9 cellular contexts compared by ENCODE assay signal in genomic region chr18:46199515-46200147, GRCh38.
DNase-seq lines count a peak whose midpoint lies in the region; ATAC-seq and TF ChIP-seq lines count a peak whose summit lies in the region.
"Had no signal": no experiment of that assay in that cellular context is flagged by ENCODE, and none has a peak within 500 bp of the region (broad histone marks: within the 10 kb centered on the region; RNA-seq: fewer than 3 reads in every experiment).

No MANE protein-coding gene starts in this region.

- intact Hi-C loops in heart left ventricle (cut with DNase I), result no loop called here

- 80 to 88% (median 84%) methylated on average over 8 of the region's 8 CpGs for WGBS in heart left ventricle, 4 donors

- H3K4me1 ChIP-seq in RWPE2 (ENCODE audit: insufficient read depth, poor library complexity, severe bottlenecking) (peaks cover 9% of the 10 kb centered on the region), fibroblast of lung (ENCODE audit: control insufficient read depth, extremely low read depth, insufficient read depth, low read length) (no peaks in the 10 kb centered on the region), heart left ventricle (peaks cover 0 to 45% (median 16%) of the 10 kb centered on the region in 12 donors)

- ATAC-seq in RWPE2 (ENCODE audit: low read depth) (peak; percentile 87), heart left ventricle (no peak)

- peaks cover 77% of the 10 kb centered on the region for H3K4me1 Mint-ChIP-seq in activated naive CD4-positive, alpha-beta T cell treated with anti-CD3 and anti-CD28 coated beads, Interleukin-2, amount 50 U/mL, for 24 hours
- H3K4me1 Mint-ChIP-seq in type B pancreatic cell (ENCODE audit: unreplicated experiment), result no peaks in the 10 kb centered on the region

- H3K9me3 Mint-ChIP-seq in activated naive CD4-positive, alpha-beta T cell treated with anti-CD3 and anti-CD28 coated beads, Interleukin-2, amount 50 U/mL, for 24 hours, result no peaks in the 10 kb centered on the region
- H3K9me3 Mint-ChIP-seq in type B pancreatic cell, result peaks cover 4% of the 10 kb centered on the region
- H3K9me3 Mint-ChIP-seq: IgD-negative memory B cell had no signal

- peak overlapping the region; percentile 4 for H3K4me2 ChIP-seq in fibroblast of lung (ENCODE audit: extremely low read depth, insufficient read depth, low read length)

- H3K9me3 ChIP-seq in RWPE2 (ENCODE audit: severe bottlenecking), result no peaks in the 10 kb centered on the region
- H3K9me3 ChIP-seq in fibroblast of lung (ENCODE audit: control insufficient read depth, insufficient read depth, low read depth, low read length), result no peaks in the 10 kb centered on the region
- no peaks in the 10 kb centered on the region for H3K9me3 ChIP-seq in heart left ventricle

- peaks cover 11% of the 10 kb centered on the region for H3K36me3 Mint-ChIP-seq in activated naive CD4-positive, alpha-beta T cell treated with anti-CD3 and anti-CD28 coated beads, Interleukin-2, amount 50 U/mL, for 24 hours
- peaks cover 5% of the 10 kb centered on the region for H3K36me3 Mint-ChIP-seq in type B pancreatic cell
- H3K36me3 Mint-ChIP-seq: IgD-negative memory B cell had no signal

- H3K27ac ChIP-seq in RWPE2 (ENCODE audit: poor library complexity, severe bottlenecking), result no peak overlapping the region
- no peak overlapping the region for H3K27ac ChIP-seq in fibroblast of lung (ENCODE audit: insufficient read depth, low read length)
- H3K27ac ChIP-seq in heart left ventricle, result no peak overlapping the region

- H3K27me3 ChIP-seq in RWPE2 (ENCODE audit: insufficient read depth, poor library complexity, severe bottlenecking) (no peaks in the 10 kb centered on the region), fibroblast of lung (ENCODE audit: control insufficient read depth, insufficient read depth, low read length) (no peaks in the 10 kb centered on the region), heart left ventricle (no peaks in the 10 kb centered on the region)

- no peaks in the 10 kb centered on the region for H3K27me3 Mint-ChIP-seq in activated naive CD4-positive, alpha-beta T cell treated with anti-CD3 and anti-CD28 coated beads, Interleukin-2, amount 50 U/mL, for 24 hours
- H3K27me3 Mint-ChIP-seq in type B pancreatic cell, result no peaks in the 10 kb centered on the region
- H3K27me3 Mint-ChIP-seq: IgD-negative memory B cell had no signal

- H3K79me2 ChIP-seq in fibroblast of lung (ENCODE audit: control insufficient read depth, insufficient read depth, low read length), result peaks cover 33% of the 10 kb centered on the region

- DNase-seq in activated naive CD4-positive, alpha-beta T cell treated with anti-CD3 and anti-CD28 coated beads, Interleukin-2, amount 50 U/mL, for 16 hours, result no peak
- no peak for DNase-seq in RWPE2 (ENCODE audit: low spot score)
- DNase-seq in fibroblast of lung (ENCODE audit: low read depth in 2 of 2), result peak; percentile 68 to 69
- DNase-seq in type B pancreatic cell (ENCODE audit: extremely low spot score, unreplicated experiment), result no peak
- DNase-seq in heart left ventricle, result no peak
- no peak for DNase-seq in NOMO-1 (lab: John Stamatoyannopoulos, UW; ENCODE audit: unreplicated experiment in 2 of 2)
- DNase-seq in NCI-H1930 (lab: John Stamatoyannopoulos, UW), result no peak

- TF ChIP-seq CTCF in RWPE2 (IDR thresholded peaks at IDR 0.05; ENCODE audit: poor library complexity, severe bottlenecking) (no peak), fibroblast of lung (conservative IDR thresholded peaks at IDR 0.05 in 1 of 2, IDR thresholded peaks at IDR 0.05 in 1 of 2; ENCODE audit: low read depth in 1 of 2, low read length in 2 of 2) (no peak), type B pancreatic cell (conservative IDR thresholded peaks at IDR 0.05) (no peak), heart left ventricle (IDR thresholded peaks at IDR 0.05) (no peak)

- no peak overlapping the region for H3K4me3 Mint-ChIP-seq in activated naive CD4-positive, alpha-beta T cell treated with anti-CD3 and anti-CD28 coated beads, Interleukin-2, amount 50 U/mL, for 24 hours
- no peak overlapping the region for H3K4me3 Mint-ChIP-seq in type B pancreatic cell

- no peak overlapping the region for H2AFZ ChIP-seq in fibroblast of lung (ENCODE audit: low read length)

- TF ChIP-seq POLR2A in heart left ventricle (IDR thresholded peaks at IDR 0.05), result no peak

- peak overlapping the region; percentile 68 for H3K27ac Mint-ChIP-seq in activated naive CD4-positive, alpha-beta T cell treated with anti-CD3 and anti-CD28 coated beads, Interleukin-2, amount 50 U/mL, for 24 hours
- H3K27ac Mint-ChIP-seq in type B pancreatic cell, result peak overlapping the region; percentile 72

- H3K36me3 ChIP-seq in RWPE2 (ENCODE audit: low read depth), result peaks cover 9% of the 10 kb centered on the region
- no peaks in the 10 kb centered on the region for H3K36me3 ChIP-seq in fibroblast of lung (ENCODE audit: control insufficient read depth, insufficient read depth, low read length)
- peaks cover 0 to 4% (median 0%) of the 10 kb centered on the region in 9 donors for H3K36me3 ChIP-seq in heart left ventricle

- H4K20me1 ChIP-seq in fibroblast of lung (ENCODE audit: control insufficient read depth, extremely low read depth, insufficient read depth, low read length), result no peaks in the 10 kb centered on the region

- H3K4me3 ChIP-seq in RWPE2 (ENCODE audit: severe bottlenecking) (no peak overlapping the region), fibroblast of lung (replicated peaks in 1 of 4; ENCODE audit: control extremely low read depth in 1 of 4, insufficient read depth in 1 of 4, low read depth in 3 of 4, low read length in 4 of 4) (no peak overlapping the region), heart left ventricle (no peak overlapping the region)

- H3K9ac ChIP-seq in fibroblast of lung (ENCODE audit: insufficient read depth, low read length), result no peak overlapping the region

Comparison
In these comparisons a context has a peak if more than half of its experiments do, and no peak if none do; other contexts are left out.
1. DNase-seq: peak in fibroblast of lung (2 of 2); none in activated naive CD4-positive, alpha-beta T cell treated with anti-CD3 and anti-CD28 coated beads, Interleukin-2, amount 50 U/mL, for 16 hours (single experiment), RWPE2 (single experiment), type B pancreatic cell (single experiment), heart left ventricle (0 of 5), NOMO-1 (0 of 2) and NCI-H1930 (0 of 2).